In genomic region chr11:31369348-31370329, GRCh38 we compare ENCODE assay signal across 8 cellular contexts. TPM values are rescaled to one million over a fixed set of nuclear protein-coding genes. Genes with fewer than 3 reads are reported as not detected.
DNase-seq lines count a peak whose midpoint lies in the region; ATAC-seq and FAIRE-seq lines count a peak whose summit lies in the region.

DCDC1 (minus strand) TSS chr11:31369739; CDS start chr11:31328280, 41,459 bp downstream.
DNAJC24 (plus strand) TSS chr11:31369860; CDS start chr11:31370749, 889 bp downstream.

- DNase-seq in Caki2 (ENCODE audit: low read depth) = peak; percentile 76
- peak in 75 of 76 experiments; percentile 27 to 91 (median 82) for DNase-seq in HUDEP-2 (lab: John Stamatoyannopoulos, UW; ENCODE audit: unreplicated experiment in 76 of 76)
- DNase-seq in NOMO-1 treated with dmso at 0.1 percent for 144 hours (lab: John Stamatoyannopoulos, UW; ENCODE audit: unreplicated experiment) = peak; percentile 92
- peak; percentile 94 for DNase-seq in activated CD8-positive, alpha-beta memory T cell treated with anti-CD3 and anti-CD28 coated beads, Interleukin-2, amount 50 U/mL, for 1 hour (ENCODE audit: extremely low read depth)
- peak; percentile 97 for DNase-seq in mesenteric fat pad (ENCODE audit: low spot score)
- DNase-seq in stimulated activated CD8-positive, alpha-beta memory T cell treated with anti-CD3 and anti-CD28 coated beads, Interleukin-15, amount 100 ng/mL, for 1 hour (ENCODE audit: low read depth) = peak; percentile 90

- peak; percentile 99 for ATAC-seq in GM21390 (IDR thresholded peaks at IDR 0.05; ENCODE audit: unreplicated experiment)

- FAIRE-seq in endometrium (lab: Jason Lieb, UNC) = peak; percentile 74

- in situ Hi-C loops in Caki2 (cut with HindIII; ENCODE audit: low pct_unique_long_range_greater_than_20kb, low sequenced_read_pairs) = no loop called here

RNA-seq across cellular contexts. Expression of gene DCDC1, which starts in this region (rescaled TPM):
- total RNA-seq in Caki2 (2014; rRNA removed; shearing (Covaris generic); ENCODE audit: low replicate concordance) = not detected in 2 replicates
- not detected for total RNA-seq in mesenteric fat pad

RNA-seq across cellular contexts. Expression of gene DNAJC24, which starts in this region (rescaled TPM):
- total RNA-seq in Caki2 (2014; rRNA removed; shearing (Covaris generic); ENCODE audit: low replicate concordance) = 4.1 and 5.1 TPM in 2 replicates
- 16.2 TPM for total RNA-seq in mesenteric fat pad

Comparison
In these comparisons a context has a peak if more than half of its experiments do, and no peak if none do; other contexts are left out.
1. Peak in every context shown above with its lines: DNase-seq and ATAC-seq.